In genomic region chr3:23659274-23659673, GRCh38 we compare ENCODE assay signal across 11 cellular contexts.
DNase-seq lines count a peak whose midpoint lies in the region; ATAC-seq and TF ChIP-seq lines count a peak whose summit lies in the region.
"Had no signal": no experiment of that assay in that cellular context is flagged by ENCODE, and none has a peak within 500 bp of the region (broad histone marks: within the 10 kb centered on the region; RNA-seq: fewer than 3 reads in every experiment).

No MANE protein-coding gene starts in this region.

- no peaks in the 10 kb centered on the region for H4K20me1 ChIP-seq in OCI-LY3 (ENCODE audit: insufficient read depth, low read length)

- no peak overlapping the region for H3K9ac ChIP-seq in OCI-LY3 (ENCODE audit: low read length)

- H3K4me1 ChIP-seq in OCI-LY3 (ENCODE audit: low read length) = peaks cover 11% of the 10 kb centered on the region
- H3K4me1 ChIP-seq: BE2C had no signal

- H2AFZ ChIP-seq in OCI-LY3 (ENCODE audit: low read depth, low read length) = peak overlapping the region; percentile 65

- H3K27me3 ChIP-seq in GM06990 (replicated peaks; ENCODE audit: control insufficient read depth, insufficient read depth, low read length) = no peaks in the 10 kb centered on the region
- H3K27me3 ChIP-seq in OCI-LY3 (ENCODE audit: low read depth, low read length) = no peaks in the 10 kb centered on the region
- H3K27me3 ChIP-seq: BE2C had no signal

- ATAC-seq in GM19463 (IDR thresholded peaks at IDR 0.05; ENCODE audit: unreplicated experiment) (peak; percentile 63), HG03103 (IDR thresholded peaks at IDR 0.05; ENCODE audit: low read depth, unreplicated experiment) (peak; percentile 77)
- ATAC-seq: activated CD8-positive, alpha-beta memory T cell treated with anti-CD3 and anti-CD28 coated beads, Interleukin-2, amount 10 ng/mL, durations not matched to agents 7 days and 5 days had no signal

- DNase-seq in GM06990 (ENCODE audit: extremely low read depth, insufficient read length) (peak; percentile 37), SHP77 (lab: John Stamatoyannopoulos, UW) (no peak), T1000 (lab: John Stamatoyannopoulos, UW) (no peak), occipital lobe (lab: John Stamatoyannopoulos, UW) (no peak)
- DNase-seq in activated effector memory CD4-positive, alpha-beta T cell treated with anti-CD3 and anti-CD28 coated beads, Interleukin-2, amount 50 U/mL, for 16 hours = no peak
- DNase-seq: activated CD8-positive, alpha-beta memory T cell treated with anti-CD3 and anti-CD28 coated beads, Interleukin-2, amount 10 ng/mL, durations not matched to agents 7 days and 5 days; BE2C; H7 had no signal

- no peaks in the 10 kb centered on the region for H3K36me3 ChIP-seq in GM06990 (ENCODE audit: control insufficient read depth, insufficient read depth, low read length)
- no peaks in the 10 kb centered on the region for H3K36me3 ChIP-seq in OCI-LY3 (replicated peaks; ENCODE audit: low read depth, low read length)
- H3K36me3 ChIP-seq: BE2C had no signal

- no peaks in the 10 kb centered on the region for H3K79me2 ChIP-seq in OCI-LY3 (ENCODE audit: low read length)

- H3K27ac ChIP-seq in OCI-LY3 (ENCODE audit: low read length) = no peak overlapping the region

- H3K4me3 ChIP-seq in GM06990 (replicated peaks; ENCODE audit: low read depth, low read length) (no peak overlapping the region), OCI-LY3 (ENCODE audit: low read length) (peak overlapping the region; percentile 43; the same call in 1 of the 2 replicates)

- no peak for TF ChIP-seq CTCF in GM06990 (IDR thresholded peaks at IDR 0.05; ENCODE audit: insufficient read depth, low read length, poor library complexity, severe bottlenecking)
- TF ChIP-seq CTCF in OCI-LY3 (IDR thresholded peaks at IDR 0.05; ENCODE audit: low read depth, low read length) = no peak

- peak overlapping the region; percentile 59 for H3K4me2 ChIP-seq in OCI-LY3 (ENCODE audit: low read length)

- H3K9me3 ChIP-seq in OCI-LY3 (ENCODE audit: insufficient read depth, low read length) = no peaks in the 10 kb centered on the region
- H3K9me3 ChIP-seq: BE2C had no signal
